Comparison of ENCODE assay signal across 10 cellular contexts in genomic region chr17:34584805-34585416, GRCh38. TPM values are rescaled to one million over a fixed set of nuclear protein-coding genes. Genes with fewer than 3 reads are reported as not detected.
DNase-seq lines count a peak whose midpoint lies in the region; ATAC-seq, FAIRE-seq and TF ChIP-seq lines count a peak whose summit lies in the region.
"Had no signal": no experiment of that assay in that cellular context is flagged by ENCODE, and none has a peak within 500 bp of the region (broad histone marks: within the 10 kb centered on the region; RNA-seq: fewer than 3 reads in every experiment).

No MANE protein-coding gene starts in this region.

- peaks cover 71% of the 10 kb centered on the region for H3K27me3 Mint-ChIP-seq in CD4-positive, CD25-positive, alpha-beta regulatory T cell

- intact Hi-C loops in kidney (cut with DNase I): no loop called here
- intact Hi-C loops in stomach (cut with DNase I; ENCODE audit: low total_unique reads): no loop called here

- H3K4me3 Mint-ChIP-seq in CD4-positive, CD25-positive, alpha-beta regulatory T cell: no peak overlapping the region

- H3K36me3 Mint-ChIP-seq in CD4-positive, CD25-positive, alpha-beta regulatory T cell: no peaks in the 10 kb centered on the region

- H3K27me3 ChIP-seq in CD4-positive, CD25-positive, alpha-beta regulatory T cell (ENCODE audit: control insufficient read depth, insufficient read depth, low read length): peaks cover 19% of the 10 kb centered on the region
- H3K27me3 ChIP-seq in SK-N-SH (ENCODE audit: insufficient read depth) (peaks cover 66% of the 10 kb centered on the region), stomach (peaks cover 22 to 89% (median 64%) of the 10 kb centered on the region in 3 donors)

- CTCF ChIA-PET in SK-N-SH (lab: Yijun Ruan, JAX): interaction anchor here (0.5 to 4.5 kb wide), 36 partner anchors 9 to 396 kb away, joined by 3 to 41 read pairs (median 4); no protein-coding TSS in a partner anchor

- peaks cover 21% of the 10 kb centered on the region for H3K4me1 ChIP-seq in CD4-positive, CD25-positive, alpha-beta regulatory T cell (ENCODE audit: control insufficient read depth, insufficient read depth, low read length, poor library complexity, severe bottlenecking)
- H3K4me1 ChIP-seq in SK-N-SH (ENCODE audit: control insufficient read depth in 1 of 2, insufficient read depth in 2 of 2, low read depth in 1 of 2, low read length in 1 of 2) (peaks cover 0 to 8% of the 10 kb centered on the region in 2 experiments; a peak in 1 of 4 replicates), kidney (ENCODE audit: control insufficient read depth in 1 of 2, insufficient read depth in 1 of 2, low read depth in 1 of 2, low read length in 2 of 2) (peaks cover 0 to 14% of the 10 kb centered on the region in 2 donors), stomach (peaks cover 19 to 24% (median 23%) of the 10 kb centered on the region in 4 donors)

- H2AFZ ChIP-seq in SK-N-SH (ENCODE audit: low read depth): no peak overlapping the region

- TF ChIP-seq CTCF in SK-N-SH (IDR thresholded peaks at IDR 0.05) (peak; percentile 22; the same call in 1 of the 2 replicates), kidney (IDR thresholded peaks at IDR 0.05; ENCODE audit: borderline replicate concordance, extremely low read depth, insufficient read depth) (peak; percentile 40), stomach (IDR thresholded peaks at IDR 0.05) (no peak)

- peak; percentile 83 for TF ChIP-seq RAD21 in SK-N-SH (IDR thresholded peaks at IDR 0.05; ENCODE audit: low read length)

- no peak for TF ChIP-seq POLR2A in stomach (IDR thresholded peaks at IDR 0.05)

- no peaks in the 10 kb centered on the region for H3K79me2 ChIP-seq in SK-N-SH (ENCODE audit: insufficient read depth)

- peaks cover 0 to 3% (median 0%) of the 10 kb centered on the region in 7 donors for H3K9me3 Mint-ChIP-seq in CD4-positive, CD25-positive, alpha-beta regulatory T cell
- H3K9me3 Mint-ChIP-seq: activated T-helper 2 cell treated with anti-CD3 and anti-CD28 coated beads, Interferon-gamma antibody, Interleukin-2, Interleukin-4, amounts not matched to agents 10 μg/mL and 5 μg/mL and 100 μg/mL, durations not matched to agents 14 hours and 24 hours and 36 hours had no signal

- peaks cover 0 to 10% (median 5%) of the 10 kb centered on the region in 4 donors for H3K4me1 Mint-ChIP-seq in CD4-positive, CD25-positive, alpha-beta regulatory T cell

- POLR2A ChIA-PET in SK-N-SH (lab: Yijun Ruan, JAX): interaction anchor here (0.7 to 0.9 kb wide), 2 partner anchors 28 to 53 kb away, joined by 3 to 4 read pairs; no protein-coding TSS in a partner anchor

- peak in 2 of 3 donors; percentile 18 to 22 for DNase-seq in CD4-positive, CD25-positive, alpha-beta regulatory T cell
- DNase-seq in HPDE6-E6E7 (ENCODE audit: extremely low spot score) (peak; percentile 35), SK-N-SH (peak; percentile 75), kidney (peak; percentile 55), 8988T (no peak), stomach (no peak), GDM1 (lab: John Stamatoyannopoulos, UW) (no peak)
- no peak for DNase-seq in activated T-cell treated with anti-CD3 and anti-CD28 coated beads, Interleukin-2, amount 50 U/mL, for 1 hour

- H3K9me2 ChIP-seq in SK-N-SH: no peaks in the 10 kb centered on the region

- no peak overlapping the region for H3K4me2 ChIP-seq in SK-N-SH

- WGBS in SK-N-SH (ENCODE audit: low lambda C conversion rate): 20% methylated on average over 10 of the region's 12 CpGs
- 28 to 32% (median 29%) methylated on average over 11 to 12 of the region's 12 CpGs for WGBS in stomach, 5 donors

- no peaks in the 10 kb centered on the region for H3K36me3 ChIP-seq in CD4-positive, CD25-positive, alpha-beta regulatory T cell (ENCODE audit: control insufficient read depth, insufficient read depth, low read length)
- no peaks in the 10 kb centered on the region for H3K36me3 ChIP-seq in SK-N-SH (replicated peaks in 1 of 2; ENCODE audit: control insufficient read depth in 1 of 2, insufficient read depth in 2 of 2, low read length in 1 of 2)
- no peaks in the 10 kb centered on the region for H3K36me3 ChIP-seq in kidney (ENCODE audit: control insufficient read depth in 1 of 2, insufficient read depth in 2 of 2, low read length in 2 of 2)
- H3K36me3 ChIP-seq in stomach: no peaks in the 10 kb centered on the region

- H3K27ac Mint-ChIP-seq in CD4-positive, CD25-positive, alpha-beta regulatory T cell: no peak overlapping the region
- H3K27ac Mint-ChIP-seq: activated T-helper 2 cell treated with anti-CD3 and anti-CD28 coated beads, Interferon-gamma antibody, Interleukin-2, Interleukin-4, amounts not matched to agents 10 μg/mL and 5 μg/mL and 100 μg/mL, durations not matched to agents 14 hours and 24 hours and 36 hours had no signal

- H3K27ac ChIP-seq in CD4-positive, CD25-positive, alpha-beta regulatory T cell (ENCODE audit: insufficient read depth, low read length, poor library complexity, severe bottlenecking): no peak overlapping the region
- H3K27ac ChIP-seq in SK-N-SH (ENCODE audit: low read depth in 2 of 2, low read length in 1 of 2) (no peak overlapping the region), kidney (ENCODE audit: low read depth in 2 of 2, low read length in 2 of 2) (peak overlapping the region; percentile 41 to 48), stomach (no peak overlapping the region)

- no peak overlapping the region for H3K4me3 ChIP-seq in CD4-positive, CD25-positive, alpha-beta regulatory T cell (ENCODE audit: low read depth, low read length)
- H3K4me3 ChIP-seq in SK-N-SH (ENCODE audit: low read depth in 2 of 2, low read length in 1 of 2): no peak overlapping the region
- H3K4me3 ChIP-seq in kidney (ENCODE audit: low read length in 2 of 2): peak overlapping the region in 1 of 2 donors; percentile 21
- no peak overlapping the region for H3K4me3 ChIP-seq in stomach

- H3K9ac ChIP-seq in SK-N-SH: no peak overlapping the region
- H3K9ac ChIP-seq in kidney (ENCODE audit: low read length in 2 of 2): no peak overlapping the region

- no peaks in the 10 kb centered on the region for H4K20me1 ChIP-seq in SK-N-SH (ENCODE audit: insufficient read depth)

- TF ChIP-seq EP300 in SK-N-SH (IDR thresholded peaks at IDR 0.05; ENCODE audit: borderline replicate concordance in 1 of 2, low read depth in 1 of 2, low read length in 1 of 2) (no peak), stomach (IDR thresholded peaks at IDR 0.05) (no peak)

- ATAC-seq in CD4-positive, CD25-positive, alpha-beta regulatory T cell (ENCODE audit: low read depth in 2 of 2): peak; percentile 23 to 41

- H3F3A ChIP-seq in SK-N-SH (replicated peaks; ENCODE audit: insufficient read depth): no peaks in the 10 kb centered on the region

- H3K9me3 ChIP-seq in CD4-positive, CD25-positive, alpha-beta regulatory T cell (ENCODE audit: control insufficient read depth in 2 of 2, low read length in 2 of 2): no peaks in the 10 kb centered on the region
- no peaks in the 10 kb centered on the region for H3K9me3 ChIP-seq in SK-N-SH
- no peaks in the 10 kb centered on the region for H3K9me3 ChIP-seq in kidney (ENCODE audit: control insufficient read depth in 1 of 2, low read length in 2 of 2)
- no peaks in the 10 kb centered on the region for H3K9me3 ChIP-seq in stomach

- no peak for FAIRE-seq in kidney (lab: Jason Lieb, UNC)
- FAIRE-seq: islet of Langerhans had no signal

TF ChIP-seq in SK-N-SH, 30 proteins besides CTCF, POLR2A, EP300 and RAD21:
- TF ChIP-seq POLR2AphosphoS5 (IDR thresholded peaks at IDR 0.05; ENCODE audit: low read depth, low read length): no peak
- TF ChIP-seq FOSL2 (IDR thresholded peaks at IDR 0.05; ENCODE audit: borderline replicate concordance, low read depth): no peak
- TF ChIP-seq GATA2 (CRISPR knock-in tag; IDR thresholded peaks at IDR 0.05): peak; percentile 19; the same call in 1 of the 2 replicates
- peak; percentile 61; the same call in 1 of the 2 replicates for TF ChIP-seq SMC3 (IDR thresholded peaks at IDR 0.05; ENCODE audit: low read depth, low read length)
- no peak for TF ChIP-seq GABPA (IDR thresholded peaks at IDR 0.05; ENCODE audit: low read depth)
- TF ChIP-seq RCOR1 (IDR thresholded peaks at IDR 0.05; ENCODE audit: low read length): peak; percentile 72; the same call in 1 of the 2 replicates
- TF ChIP-seq MXI1 (IDR thresholded peaks at IDR 0.05; ENCODE audit: low read depth, low read length): peak; percentile 29; the same call in 1 of the 2 replicates
- no peak for TF ChIP-seq NRF1 (IDR thresholded peaks at IDR 0.05; ENCODE audit: low read depth, low read length)

RNA-seq across cellular contexts. Expression of gene TMEM132E, which starts 5.5 kb away (rescaled TPM):
- not detected for total RNA-seq in CD4-positive, CD25-positive, alpha-beta regulatory T cell
- under 1 TPM; 0.06 to 0.55 (median 0.25) TPM for polyA plus RNA-seq in CD4-positive, CD25-positive, alpha-beta regulatory T cell
- polyA plus RNA-seq in SK-N-SH (2012; rRNA removed) (not detected in 2 replicates), kidney (ENCODE audit: insufficient read depth, low read depth, low replicate concordance) (4.3 TPM), stomach (under 1 TPM in 2 of 3 donors, not detected in 1; 0.05 to 0.12 TPM)
- not detected in 2 replicates for polyA plus RNA-seq in SK-N-SH (2012; cell fraction: cytosol; rRNA removed)
- not detected in 2 replicates for polyA plus RNA-seq in SK-N-SH (2012; cell fraction: nucleus; rRNA removed)
- total RNA-seq in kidney (1.1 TPM), stomach (under 1 TPM in 1 of 5 donors, not detected in 4; 0.55 TPM)
- total RNA-seq: activated T-helper 2 cell treated with anti-CD3 and anti-CD28 coated beads, Interferon-gamma antibody, Interleukin-2, Interleukin-4, amounts not matched to agents 10 μg/mL and 5 μg/mL and 100 μg/mL, durations not matched to agents 14 hours and 24 hours and 36 hours had no signal

Comparison
In these comparisons a context has a peak if more than half of its experiments do, and no peak if none do; other contexts are left out.
1. DNase-seq: peak in CD4-positive, CD25-positive, alpha-beta regulatory T cell (2 of 3), HPDE6-E6E7 (single experiment), SK-N-SH (single experiment) and kidney (single experiment); none in 8988T (single experiment), activated T-cell treated with anti-CD3 and anti-CD28 coated beads, Interleukin-2, amount 50 U/mL, for 1 hour (single experiment), stomach (single experiment) and GDM1 (single experiment).
2. H3K27ac ChIP-seq: peak in kidney (2 of 2); none in CD4-positive, CD25-positive, alpha-beta regulatory T cell (single experiment), SK-N-SH (0 of 2) and stomach (0 of 5).
3. CTCF ChIP-seq: peak in SK-N-SH (single experiment) and kidney (single experiment); none in stomach (0 of 7).